ENCODE assay signal across 28 cellular contexts in the genomic region with DNA sequence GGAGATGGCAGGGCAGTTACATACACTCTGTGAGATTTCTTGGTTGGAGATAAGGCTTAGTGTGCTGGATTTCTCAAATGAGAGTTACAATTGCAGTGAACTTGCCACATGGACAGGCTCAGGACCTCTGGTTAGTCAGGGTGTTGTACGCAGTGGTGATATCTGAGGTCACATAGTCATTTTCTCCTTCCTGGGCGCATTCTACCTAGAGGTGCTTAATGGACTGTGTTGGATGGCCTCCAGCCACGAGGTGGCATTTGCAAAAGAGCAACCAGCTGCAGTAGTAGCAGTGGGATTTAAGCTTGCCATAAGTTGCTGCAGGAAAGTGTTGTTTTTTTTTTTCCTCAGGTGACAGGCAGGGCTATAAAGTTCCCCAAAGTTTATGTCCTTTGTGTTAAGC.
A peak's percentile ranks its signal among the peaks of the same experiment; 100 is the strongest.
DNase-seq lines count a peak whose midpoint lies in the region; ATAC-seq, FAIRE-seq and TF ChIP-seq lines count a peak whose summit lies in the region.
"Had no signal": no experiment of that assay in that cellular context is flagged by ENCODE, and none has a peak within 500 bp of the region (broad histone marks: within the 10 kb centered on the region; RNA-seq: fewer than 3 reads in every experiment).

No MANE protein-coding gene starts in this region.

- no peaks in the 10 kb centered on the region for H3K27me3 Mint-ChIP-seq in activated CD4-positive, alpha-beta memory T cell treated with anti-CD3 and anti-CD28 coated beads for 36 hours
- H3K27me3 Mint-ChIP-seq: activated B cell treated with CpG ODN at 0.5 μM for 24 hours; natural killer cell treated with Interleukin-12 subunit alpha and Interleukin-12 subunit beta and Interleukin-15 and Interleukin-18, amount 100 ng/mL, for 72 hours had no signal

- POLR2A ChIA-PET in activated CD4-positive, alpha-beta memory T cell treated with anti-CD3 and anti-CD28 coated beads for 36 hours (lab: Charles Lee): no interaction called here

- CTCF ChIA-PET in activated CD4-positive, alpha-beta memory T cell treated with anti-CD3 and anti-CD28 coated beads for 36 hours (lab: Charles Lee): no interaction called here

- H3K4me3 Mint-ChIP-seq in activated CD4-positive, alpha-beta memory T cell treated with anti-CD3 and anti-CD28 coated beads for 36 hours: no peak overlapping the region
- H3K4me3 Mint-ChIP-seq: activated B cell treated with CpG ODN at 0.5 μM for 24 hours; activated naive CD8-positive, alpha-beta T cell treated with anti-CD3 and anti-CD28 coated beads, Interleukin-2, amount 50 U/mL, for 24 hours; activated T-cell treated with anti-CD3 and anti-CD28 coated beads, Interleukin-2, amount 50 U/mL, for 24 hours; HFFc6; immature natural killer cell; natural killer cell treated with Interleukin-12 subunit alpha and Interleukin-12 subunit beta and Interleukin-15 and Interleukin-18, amount 100 ng/mL, for 72 hours had no signal

- DNase-seq in urothelium cell line (ENCODE audit: low spot score) (no peak), erythroblast (lab: John Stamatoyannopoulos, UW) (no peak), OCI-M2 (lab: John Stamatoyannopoulos, UW; ENCODE audit: unreplicated experiment) (no peak)
- no peak for DNase-seq in activated CD4-positive, alpha-beta memory T cell treated with anti-CD3 and anti-CD28 coated beads for 36 hours
- DNase-seq: activated B cell treated with CpG ODN at 0.5 μM for 24 hours; activated CD4-positive, alpha-beta T cell treated with anti-CD3 and anti-CD28 coated beads, Interleukin-2, amount 50 U/mL, for 1 hour; activated gamma-delta T cell treated with Interleukin-2 at 50 U/mL for 16 hours; activated naive CD8-positive, alpha-beta T cell treated with anti-CD3 and anti-CD28 coated beads, Interleukin-2, amount 50 U/mL, for 24 hours; activated T-cell treated with anti-CD3 and anti-CD28 coated beads, Interleukin-2, amount 50 U/mL, for 24 hours; caudate nucleus; effector CD8-positive, alpha-beta T cell; GOT3; HFFc6; immature natural killer cell; KBM-7; NCI-H1417; NCI-H2029 treated with DMSO at 0.1 percent for 48 hours; NCI-H524 treated with DMSO at 0.1 percent for 48 hours; NK-92 treated with Interleukin-12 subunit alpha and Interleukin-12 subunit beta, amount 100 ng/mL, for 24 hours; psoas muscle; SK-N-SH; stimulated activated CD4-positive, alpha-beta T cell treated with anti-CD3 and anti-CD28 coated beads, Interleukin-4, amount 100 ng/mL, for 1 hour; tibial artery had no signal

- H3K4me1 Mint-ChIP-seq in activated CD4-positive, alpha-beta memory T cell treated with anti-CD3 and anti-CD28 coated beads for 36 hours (ENCODE audit: low read depth): no peaks in the 10 kb centered on the region
- H3K4me1 Mint-ChIP-seq: activated B cell treated with CpG ODN at 0.5 μM for 24 hours; activated naive CD8-positive, alpha-beta T cell treated with anti-CD3 and anti-CD28 coated beads, Interleukin-2, amount 50 U/mL, for 24 hours; immature natural killer cell had no signal

- FAIRE-seq in urothelium cell line (lab: Jason Lieb, UNC): peak; percentile 42

- intact Hi-C loops in activated CD4-positive, alpha-beta memory T cell treated with anti-CD3 and anti-CD28 coated beads for 36 hours (cut with micrococcal nuclease): no loop called here

- H3K9me3 Mint-ChIP-seq in activated CD4-positive, alpha-beta memory T cell treated with anti-CD3 and anti-CD28 coated beads for 36 hours: peaks cover 2% of the 10 kb centered on the region

- TF ChIP-seq POLR2A in erythroblast (IDR thresholded peaks at IDR 0.05; ENCODE audit: low read length): no peak

- H3K27ac Mint-ChIP-seq in activated CD4-positive, alpha-beta memory T cell treated with anti-CD3 and anti-CD28 coated beads for 36 hours: no peak overlapping the region
- H3K27ac Mint-ChIP-seq: activated B cell treated with CpG ODN at 0.5 μM for 24 hours; activated naive CD8-positive, alpha-beta T cell treated with anti-CD3 and anti-CD28 coated beads, Interleukin-2, amount 50 U/mL, for 24 hours; activated T-cell treated with anti-CD3 and anti-CD28 coated beads, Interleukin-2, amount 50 U/mL, for 24 hours; HFFc6; immature natural killer cell; natural killer cell treated with Interleukin-12 subunit alpha and Interleukin-12 subunit beta and Interleukin-15 and Interleukin-18, amount 100 ng/mL, for 72 hours had no signal

- no peaks in the 10 kb centered on the region for H3K36me3 Mint-ChIP-seq in activated CD4-positive, alpha-beta memory T cell treated with anti-CD3 and anti-CD28 coated beads for 36 hours

- ATAC-seq in GM18868 (IDR thresholded peaks at IDR 0.05; ENCODE audit: unreplicated experiment) (peak; percentile 61), GM21723 (IDR thresholded peaks at IDR 0.05; ENCODE audit: unreplicated experiment) (peak; percentile 49), HG03520 (IDR thresholded peaks at IDR 0.05; ENCODE audit: unreplicated experiment) (peak; percentile 58)
- ATAC-seq: activated naive CD8-positive, alpha-beta T cell treated with anti-CD3 and anti-CD28 coated beads, Interleukin-2, amount 50 U/mL, for 24 hours; psoas muscle; Right ventricle myocardium inferior had no signal
